11 cellular contexts compared by ENCODE assay signal in genomic region chr11:123580137-123580536, GRCh38.
DNase-seq lines count a peak whose midpoint lies in the region; ATAC-seq and TF ChIP-seq lines count a peak whose summit lies in the region.
"Had no signal": no experiment of that assay in that cellular context is flagged by ENCODE, and none has a peak within 500 bp of the region (broad histone marks: within the 10 kb centered on the region; RNA-seq: fewer than 3 reads in every experiment).

No MANE protein-coding gene starts in this region.

- H3K4me2 ChIP-seq in MM.1S (ENCODE audit: low read depth, low read length) (peak overlapping the region; percentile 48; the same call in 1 of the 2 replicates), hepatocyte (peak overlapping the region; percentile 70)

- TF ChIP-seq CTCF in MM.1S (IDR thresholded peaks at IDR 0.05; ENCODE audit: low read length), result no peak
- no peak for TF ChIP-seq CTCF in hepatocyte (IDR thresholded peaks at IDR 0.05; ENCODE audit: poor library complexity)
- no peak for TF ChIP-seq CTCF in transverse colon (IDR thresholded peaks at IDR 0.05)

- in situ Hi-C loops in transverse colon (cut with MboI; ENCODE audit: low pct_ligation_motif_present in 1 of 4, low pct_unique_long_range_greater_than_20kb in 1 of 4, low sequenced_read_pairs in 3 of 4), result no loop called here

- H3K79me2 ChIP-seq in MM.1S (ENCODE audit: low read length) (no peaks in the 10 kb centered on the region), hepatocyte (no peaks in the 10 kb centered on the region)

- peaks cover 3 to 4% of the 10 kb centered on the region in 2 donors for H3K36me3 Mint-ChIP-seq in activated T-cell treated with anti-CD3 and anti-CD28 coated beads, Interleukin-2, amount 50 U/mL, for 72 hours (ENCODE audit: insufficient read depth in 2 of 2)
- no peaks in the 10 kb centered on the region for H3K36me3 Mint-ChIP-seq in activated T-cell treated with anti-CD3 and anti-CD28 coated beads, Interleukin-2, amount 50 U/mL, for 4 hours (ENCODE audit: insufficient read depth)

- no peak for TF ChIP-seq POLR2A in transverse colon (IDR thresholded peaks at IDR 0.05)

- H3K4me1 ChIP-seq in MM.1S (ENCODE audit: low read length), result 0 out of 2 replicates have a peak, but pooled peaks cover 3% of the 10 kb centered on the region
- no peaks in the 10 kb centered on the region for H3K4me1 ChIP-seq in hepatocyte (ENCODE audit: insufficient read depth)
- peaks cover 0 to 7% (median 3%) of the 10 kb centered on the region in 4 donors for H3K4me1 ChIP-seq in transverse colon

- H2AFZ ChIP-seq in MM.1S (ENCODE audit: low read length) (no peak overlapping the region), hepatocyte (no peak overlapping the region)

- no peak for TF ChIP-seq EP300 in transverse colon (IDR thresholded peaks at IDR 0.05; ENCODE audit: low read depth)

- H3F3A ChIP-seq in MM.1S (ENCODE audit: insufficient read depth, low read length), result no peaks in the 10 kb centered on the region

- ATAC-seq in activated T-cell treated with anti-CD3 and anti-CD28 coated beads, Interleukin-2, amount 50 U/mL, for 72 hours (replicated peaks in 1 of 2), result peak; percentile 7 to 20
- ATAC-seq in activated T-cell treated with anti-CD3 and anti-CD28 coated beads, Interleukin-2, amount 50 U/mL, for 4 hours, result no peak
- peak; percentile 5 for ATAC-seq in GM21526 (IDR thresholded peaks at IDR 0.05; ENCODE audit: low FRiP score, unreplicated experiment)
- ATAC-seq in GM19455 (IDR thresholded peaks at IDR 0.05; ENCODE audit: unreplicated experiment), result no peak

- no peak overlapping the region for H3K27ac ChIP-seq in MM.1S (ENCODE audit: low read length)
- H3K27ac ChIP-seq in hepatocyte, result no peak overlapping the region
- H3K27ac ChIP-seq in transverse colon, result no peak overlapping the region

- no peaks in the 10 kb centered on the region for H3K36me3 ChIP-seq in MM.1S (replicated peaks; ENCODE audit: insufficient read depth, low read length)
- H3K36me3 ChIP-seq in hepatocyte (replicated peaks; ENCODE audit: insufficient read depth, low read depth), result no peaks in the 10 kb centered on the region
- no peaks in the 10 kb centered on the region for H3K36me3 ChIP-seq in transverse colon

- no peak for DNase-seq in activated T-cell treated with anti-CD3 and anti-CD28 coated beads, Interleukin-2, amount 50 U/mL, for 72 hours
- DNase-seq in activated T-cell treated with anti-CD3 and anti-CD28 coated beads, Interleukin-2, amount 50 U/mL, for 4 hours, result no peak
- DNase-seq in MM.1S (no peak), hepatocyte (ENCODE audit: low spot score) (no peak), transverse colon (no peak), GOT3 (lab: John Stamatoyannopoulos, UW) (no peak)
- DNase-seq: DMS 273 treated with DMSO at 0.1 percent for 48 hours had no signal

- H3K4me1 Mint-ChIP-seq in activated T-cell treated with anti-CD3 and anti-CD28 coated beads, Interleukin-2, amount 50 U/mL, for 72 hours (ENCODE audit: low read depth), result peaks cover 21% of the 10 kb centered on the region
- peaks cover 20% of the 10 kb centered on the region for H3K4me1 Mint-ChIP-seq in activated T-cell treated with anti-CD3 and anti-CD28 coated beads, Interleukin-2, amount 50 U/mL, for 4 hours (ENCODE audit: low read depth)

- peaks cover 42% of the 10 kb centered on the region for H3K27me3 ChIP-seq in MM.1S (replicated peaks; ENCODE audit: insufficient read depth, low read length)
- H3K27me3 ChIP-seq in hepatocyte, result peaks cover 4% of the 10 kb centered on the region
- H3K27me3 ChIP-seq in transverse colon, result peaks cover 3% of the 10 kb centered on the region

- peaks cover 7% of the 10 kb centered on the region for H3K27me3 Mint-ChIP-seq in activated T-cell treated with anti-CD3 and anti-CD28 coated beads, Interleukin-2, amount 50 U/mL, for 72 hours (ENCODE audit: low read depth)
- peaks cover 2% of the 10 kb centered on the region for H3K27me3 Mint-ChIP-seq in activated T-cell treated with anti-CD3 and anti-CD28 coated beads, Interleukin-2, amount 50 U/mL, for 4 hours (ENCODE audit: low read depth)

- no peaks in the 10 kb centered on the region for H3K9me3 Mint-ChIP-seq in activated T-cell treated with anti-CD3 and anti-CD28 coated beads, Interleukin-2, amount 50 U/mL, for 72 hours
- H3K9me3 Mint-ChIP-seq in activated T-cell treated with anti-CD3 and anti-CD28 coated beads, Interleukin-2, amount 50 U/mL, for 4 hours, result no peaks in the 10 kb centered on the region

- intact Hi-C loops in transverse colon (cut with DNase I; ENCODE audit: low total_unique reads), result loop anchor here (1.0 kb wide), 1 partner anchor 128 kb away; no protein-coding TSS in a partner anchor

- no peak overlapping the region for H3K9ac ChIP-seq in MM.1S (ENCODE audit: low read length)

- 91% methylated on average over 6 of the region's 6 CpGs for WGBS in hepatocyte (ENCODE audit: low lambda C conversion rate, missing lambda C conversion rate)
- WGBS in transverse colon (ENCODE audit: low coverage in 1 of 2), 2 donors, result 90 to 94% methylated on average over 2 to 6 of the region's 6 CpGs

- H3K4me3 ChIP-seq in MM.1S (ENCODE audit: low read length) (no peak overlapping the region), hepatocyte (no peak overlapping the region), transverse colon (no peak overlapping the region)
- H3K4me3 ChIP-seq: K562 had no signal

- no peak overlapping the region for H3K27ac Mint-ChIP-seq in activated T-cell treated with anti-CD3 and anti-CD28 coated beads, Interleukin-2, amount 50 U/mL, for 72 hours

- H3K4me3 Mint-ChIP-seq in activated T-cell treated with anti-CD3 and anti-CD28 coated beads, Interleukin-2, amount 50 U/mL, for 72 hours, result no peak overlapping the region
- no peak overlapping the region for H3K4me3 Mint-ChIP-seq in activated T-cell treated with anti-CD3 and anti-CD28 coated beads, Interleukin-2, amount 50 U/mL, for 4 hours
- H3K4me3 Mint-ChIP-seq: CD14-positive monocyte had no signal

- H4K20me1 ChIP-seq in MM.1S (ENCODE audit: insufficient read depth, low read length), result no peaks in the 10 kb centered on the region
- H4K20me1 ChIP-seq in hepatocyte (ENCODE audit: insufficient read depth, poor library complexity, severe bottlenecking), result no peaks in the 10 kb centered on the region

- H3K9me3 ChIP-seq in MM.1S (replicated peaks; ENCODE audit: insufficient read depth, low read length) (no peaks in the 10 kb centered on the region), hepatocyte (ENCODE audit: low read depth) (no peaks in the 10 kb centered on the region), transverse colon (no peaks in the 10 kb centered on the region)

- H3K9me2 ChIP-seq in MM.1S (replicated peaks; ENCODE audit: insufficient read depth, low read length), result no peaks in the 10 kb centered on the region
- H3K9me2 ChIP-seq in hepatocyte (replicated peaks; ENCODE audit: insufficient read depth), result no peaks in the 10 kb centered on the region

Comparison
In these comparisons a context has a peak if more than half of its experiments do, and no peak if none do; other contexts are left out.
1. ATAC-seq: peak in activated T-cell treated with anti-CD3 and anti-CD28 coated beads, Interleukin-2, amount 50 U/mL, for 72 hours (2 of 2) and GM21526 (single experiment); none in activated T-cell treated with anti-CD3 and anti-CD28 coated beads, Interleukin-2, amount 50 U/mL, for 4 hours (0 of 2) and GM19455 (single experiment).